8 cellular contexts compared by ENCODE assay signal in genomic region chr16:14003119-14003570, GRCh38.
DNase-seq lines count a peak whose midpoint lies in the region; ATAC-seq and TF ChIP-seq lines count a peak whose summit lies in the region.

No MANE protein-coding gene starts in this region.

- POLR2A ChIA-PET in activated CD4-positive, alpha-beta memory T cell treated with anti-CD3 and anti-CD28 coated beads for 36 hours (lab: Charles Lee): no interaction called here

- intact Hi-C loops in activated CD4-positive, alpha-beta memory T cell treated with anti-CD3 and anti-CD28 coated beads for 36 hours (cut with micrococcal nuclease): no loop called here

- H3K36me3 ChIP-seq in HAP-1 (replicated peaks): no peaks in the 10 kb centered on the region

- H3K4me1 Mint-ChIP-seq in naive B cell: peaks cover 34 to 60% (median 44%) of the 10 kb centered on the region in 3 donors
- peaks cover 7% of the 10 kb centered on the region for H3K4me1 Mint-ChIP-seq in activated CD4-positive, alpha-beta memory T cell treated with anti-CD3 and anti-CD28 coated beads for 36 hours (ENCODE audit: low read depth)

- H3K9me3 Mint-ChIP-seq in naive B cell: peaks cover 0 to 3% (median 0%) of the 10 kb centered on the region in 7 donors
- no peaks in the 10 kb centered on the region for H3K9me3 Mint-ChIP-seq in activated CD4-positive, alpha-beta memory T cell treated with anti-CD3 and anti-CD28 coated beads for 36 hours

- no peaks in the 10 kb centered on the region for H3K9me3 ChIP-seq in HAP-1

- in situ Hi-C loops in HAP-1 (cut with MboI; ENCODE audit: low sequenced_read_pairs): no loop called here

- H3K4me1 ChIP-seq in HAP-1: peaks cover 9% of the 10 kb centered on the region; the same call in 1 of the 2 replicates

- peak; percentile 75 to 85 for DNase-seq in HAP-1 (ENCODE audit: low spot score in 2 of 2)
- peak; percentile 47 for DNase-seq in fibroblast of the aortic adventitia (ENCODE audit: low read depth)
- no peak for DNase-seq in naive B cell
- DNase-seq in activated CD4-positive, alpha-beta memory T cell treated with anti-CD3 and anti-CD28 coated beads for 36 hours: no peak
- no peak for DNase-seq in NCI-H2029 treated with DMSO at 0.1 percent for 48 hours (lab: John Stamatoyannopoulos, UW)
- DNase-seq in activated effector memory CD4-positive, alpha-beta T cell treated with Interleukin-2 at 50 U/mL for 16 hours: no peak

- peak overlapping the region; percentile 20 to 93 (median 80) for H3K4me3 Mint-ChIP-seq in naive B cell
- no peak overlapping the region for H3K4me3 Mint-ChIP-seq in activated CD4-positive, alpha-beta memory T cell treated with anti-CD3 and anti-CD28 coated beads for 36 hours

- CTCF ChIA-PET in activated CD4-positive, alpha-beta memory T cell treated with anti-CD3 and anti-CD28 coated beads for 36 hours (lab: Charles Lee): no interaction called here

- H3K36me3 Mint-ChIP-seq in naive B cell: no peaks in the 10 kb centered on the region
- no peaks in the 10 kb centered on the region for H3K36me3 Mint-ChIP-seq in activated CD4-positive, alpha-beta memory T cell treated with anti-CD3 and anti-CD28 coated beads for 36 hours

- H3K27me3 ChIP-seq in HAP-1 (ENCODE audit: low read depth): no peaks in the 10 kb centered on the region

- H3K27ac Mint-ChIP-seq in naive B cell: peak overlapping the region; percentile 21 to 93 (median 62)
- H3K27ac Mint-ChIP-seq in activated CD4-positive, alpha-beta memory T cell treated with anti-CD3 and anti-CD28 coated beads for 36 hours: no peak overlapping the region

- peak overlapping the region; percentile 7 for H3K4me3 ChIP-seq in HAP-1
- peak overlapping the region; percentile 57 for H3K4me3 ChIP-seq in fibroblast of the aortic adventitia (ENCODE audit: low read depth, low read length)

- TF ChIP-seq CTCF in fibroblast of the aortic adventitia (IDR thresholded peaks at IDR 0.05; ENCODE audit: insufficient read depth, low read length): peak; percentile 26

- H3K27me3 Mint-ChIP-seq in naive B cell: no peaks in the 10 kb centered on the region
- H3K27me3 Mint-ChIP-seq in activated CD4-positive, alpha-beta memory T cell treated with anti-CD3 and anti-CD28 coated beads for 36 hours: peaks cover 2% of the 10 kb centered on the region

- peak; percentile 83 for ATAC-seq in SK-N-SH treated with all-trans-retinoic acid at 6 μM for 48 hours
- peak; percentile 35 to 47 for ATAC-seq in naive B cell (ENCODE audit: low read depth in 2 of 2)
- no peak for ATAC-seq in HG03521 (IDR thresholded peaks at IDR 0.05; ENCODE audit: unreplicated experiment)

TF ChIP-seq in SK-N-SH treated with all-trans-retinoic acid at 6 μM for 48 hours, 23 proteins besides CTCF, POLR2A, EP300 and RAD21:
- TF ChIP-seq ESRRG (CRISPR knock-in tag; IDR thresholded peaks at IDR 0.05) (no peak), ZNF565 (CRISPR knock-in tag; conservative IDR thresholded peaks at IDR 0.05; ENCODE audit: low read depth) (no peak), PATZ1 (CRISPR knock-in tag; IDR thresholded peaks at IDR 0.05; ENCODE audit: borderline replicate concordance) (no peak), GLIS3 (CRISPR knock-in tag; IDR thresholded peaks at IDR 0.05) (no peak)

Comparison
In these comparisons a context has a peak if more than half of its experiments do, and no peak if none do; other contexts are left out.
1. DNase-seq: peak in HAP-1 (2 of 2) and fibroblast of the aortic adventitia (single experiment); none in naive B cell (single experiment), activated CD4-positive, alpha-beta memory T cell treated with anti-CD3 and anti-CD28 coated beads for 36 hours (single experiment), NCI-H2029 treated with DMSO at 0.1 percent for 48 hours (single experiment) and activated effector memory CD4-positive, alpha-beta T cell treated with Interleukin-2 at 50 U/mL for 16 hours (single experiment).